In genomic region chr14:87049886-87050820, GRCh38 we compare ENCODE assay signal across 8 cellular contexts.
DNase-seq lines count a peak whose midpoint lies in the region; ATAC-seq and TF ChIP-seq lines count a peak whose summit lies in the region.

No MANE protein-coding gene starts in this region.

- no peak for TF ChIP-seq POLR2A in prostate gland (IDR thresholded peaks at IDR 0.05)

- H3K4me3 ChIP-seq in DND-41 (ENCODE audit: low read depth in 1 of 2, low read length in 2 of 2) (no peak overlapping the region), prostate gland (no peak overlapping the region)

- DNase-seq in DND-41 (peak; percentile 34), HT-29 (ENCODE audit: low spot score) (peak; percentile 39), SK-N-DZ (ENCODE audit: low spot score) (peak; percentile 45), left lobe of liver (ENCODE audit: low spot score) (no peak), activated gamma-delta T cell treated with Interleukin-2 at 50 U/mL for 16 hours (no peak), prostate gland (ENCODE audit: low spot score) (no peak)

- ATAC-seq in DND-41 (ENCODE audit: insufficient read depth, low read depth) (peak; percentile 59; the same call in 2 of the 3 replicates), left lobe of liver (peak; percentile 38), HG03025 (IDR thresholded peaks at IDR 0.05; ENCODE audit: low FRiP score, unreplicated experiment) (no peak), HG03108 (IDR thresholded peaks at IDR 0.05; ENCODE audit: unreplicated experiment) (no peak)

- H3K27me3 ChIP-seq in DND-41 (ENCODE audit: insufficient read depth, low read length, poor library complexity): no peaks in the 10 kb centered on the region
- H3K27me3 ChIP-seq in prostate gland (replicated peaks; ENCODE audit: insufficient read depth): no peaks in the 10 kb centered on the region

- intact Hi-C loops in prostate gland (cut with DNase I): no loop called here

- no peak overlapping the region for H3K27ac ChIP-seq in DND-41 (ENCODE audit: low read length)
- no peak overlapping the region for H3K27ac ChIP-seq in prostate gland

- no peak overlapping the region for H3K9ac ChIP-seq in DND-41 (ENCODE audit: low read depth, low read length)

- H3K36me3 ChIP-seq in DND-41 (ENCODE audit: insufficient read depth, low read length) (no peaks in the 10 kb centered on the region), prostate gland (no peaks in the 10 kb centered on the region)

- no peak overlapping the region for H3K4me2 ChIP-seq in DND-41 (ENCODE audit: insufficient read depth, low read length)

- no peaks in the 10 kb centered on the region for H3K79me2 ChIP-seq in DND-41 (ENCODE audit: insufficient read depth, low read length)

- no peak overlapping the region for H2AFZ ChIP-seq in DND-41 (ENCODE audit: low read depth, low read length)

- H4K20me1 ChIP-seq in DND-41 (ENCODE audit: insufficient read depth, low read length): no peaks in the 10 kb centered on the region

- TF ChIP-seq CTCF in DND-41 (IDR thresholded peaks at IDR 0.05; ENCODE audit: borderline replicate concordance, extremely low read depth, low read length, poor library complexity, severe bottlenecking): peak; percentile 60
- TF ChIP-seq CTCF in prostate gland (IDR thresholded peaks at IDR 0.05): no peak

- whole genome bisulfite sequencing in prostate gland: 35% methylated on average over 2 of the region's 2 CpGs

- H3K4me1 ChIP-seq in DND-41 (ENCODE audit: insufficient read depth, low read length): no peaks in the 10 kb centered on the region
- H3K4me1 ChIP-seq in prostate gland (replicated peaks): no peaks in the 10 kb centered on the region

- H3K9me3 ChIP-seq in DND-41 (ENCODE audit: insufficient read depth, low read length, severe bottlenecking): no peaks in the 10 kb centered on the region
- no peaks in the 10 kb centered on the region for H3K9me3 ChIP-seq in prostate gland

Comparison
In these comparisons a context has a peak if more than half of its experiments do, and no peak if none do; other contexts are left out.
1. ATAC-seq: peak in DND-41 (single experiment) and left lobe of liver (single experiment); none in HG03025 (single experiment) and HG03108 (single experiment).
2. DNase-seq: peak in DND-41 (single experiment), HT-29 (single experiment) and SK-N-DZ (single experiment); none in left lobe of liver (single experiment), activated gamma-delta T cell treated with Interleukin-2 at 50 U/mL for 16 hours (single experiment) and prostate gland (single experiment).